In genomic region chr2:45152691-45153090, GRCh38 we compare ENCODE assay signal across 16 cellular contexts.
A peak's percentile ranks its signal among the peaks of the same experiment; 100 is the strongest.
DNase-seq lines count a peak whose midpoint lies in the region; ATAC-seq and TF ChIP-seq lines count a peak whose summit lies in the region.
"Had no signal": no experiment of that assay in that cellular context is flagged by ENCODE, and none has a peak within 500 bp of the region (broad histone marks: within the 10 kb centered on the region; RNA-seq: fewer than 3 reads in every experiment).

No MANE protein-coding gene starts in this region.

- no peak overlapping the region for H2AK5ac ChIP-seq in mesenchymal stem cell (ENCODE audit: low read length, severe bottlenecking)

- no peaks in the 10 kb centered on the region for H3K79me2 ChIP-seq in GM23338 (replicated peaks; ENCODE audit: insufficient read depth)

- H3K14ac ChIP-seq in mesenchymal stem cell (ENCODE audit: low read length in 2 of 2) = no peak overlapping the region

- DNase-seq in GM23338 (ENCODE audit: low spot score) (no peak), chondrocyte (ENCODE audit: low spot score) (no peak), mesenchymal stem cell (no peak)
- DNase-seq in stimulated activated CD4-positive, alpha-beta T cell treated with anti-CD3 and anti-CD28 coated beads, Interleukin-15, amount 100 ng/mL, for 24 hours = no peak
- DNase-seq: Calu3; CD4-positive, alpha-beta memory T cell; COR-L47; DMS53; DMS79 treated with DMSO at 0.1 percent for 48 hours; GF-D8; GM23248; HFFc6 had no signal

- no peak overlapping the region for H3K27ac ChIP-seq in GM23338 (ENCODE audit: low read depth)
- no peak overlapping the region for H3K27ac ChIP-seq in mesenchymal stem cell (ENCODE audit: low read length, poor library complexity, severe bottlenecking)
- H3K27ac ChIP-seq: GM23248 had no signal

- ATAC-seq in GM23338 (no peak), GM21723 (IDR thresholded peaks at IDR 0.05; ENCODE audit: unreplicated experiment) (no peak)

- no peak overlapping the region for H3K23ac ChIP-seq in mesenchymal stem cell (ENCODE audit: low read length in 2 of 2)

- H3K79me1 ChIP-seq in mesenchymal stem cell (replicated peaks; ENCODE audit: low read length, poor library complexity, severe bottlenecking) = no peaks in the 10 kb centered on the region

- peaks cover 2% of the 10 kb centered on the region for H3K27me3 Mint-ChIP-seq in GM23338 (ENCODE audit: insufficient read depth, low read depth, poor library complexity)
- no peaks in the 10 kb centered on the region for H3K27me3 Mint-ChIP-seq in chondrocyte (ENCODE audit: low read depth)
- H3K27me3 Mint-ChIP-seq in nephron (ENCODE audit: low read depth) = peaks cover 17% of the 10 kb centered on the region

- peaks cover 18% of the 10 kb centered on the region for H3K9me3 ChIP-seq in mesenchymal stem cell (ENCODE audit: control insufficient read depth, low read length)

- peaks cover 7% of the 10 kb centered on the region; the same call in 1 of the 3 replicates for H3K36me3 Mint-ChIP-seq in GM23338 (ENCODE audit: low read depth)
- peaks cover 9% of the 10 kb centered on the region for H3K36me3 Mint-ChIP-seq in chondrocyte (ENCODE audit: low read depth)
- peaks cover 3% of the 10 kb centered on the region for H3K36me3 Mint-ChIP-seq in nephron (ENCODE audit: low read depth)
- H3K36me3 Mint-ChIP-seq: CD14-positive monocyte; CD4-positive, alpha-beta memory T cell had no signal

- no peaks in the 10 kb centered on the region for H4K20me1 ChIP-seq in GM23338 (replicated peaks; ENCODE audit: insufficient read depth)

- H3K4me2 ChIP-seq in GM23338 (no peak overlapping the region), mesenchymal stem cell (ENCODE audit: low read length, poor library complexity, severe bottlenecking) (no peak overlapping the region)

- H3K4me3 ChIP-seq in GM23338 = no peak overlapping the region
- H3K4me3 ChIP-seq in mesenchymal stem cell (ENCODE audit: insufficient read depth in 1 of 2, low read depth in 1 of 2, low read length in 2 of 2) = no peak overlapping the region
- H3K4me3 ChIP-seq: GM23248, HAP-1 had no signal

- no peak overlapping the region for H2BK12ac ChIP-seq in mesenchymal stem cell (ENCODE audit: low read length in 2 of 2)

- H3K9me3 Mint-ChIP-seq in GM23338 (peaks cover 6% of the 10 kb centered on the region), chondrocyte (ENCODE audit: low read depth) (peaks cover 33% of the 10 kb centered on the region), nephron (peaks cover 21% of the 10 kb centered on the region)
- H3K9me3 Mint-ChIP-seq: CD4-positive, alpha-beta memory T cell; HFFc6 had no signal

- no peak overlapping the region for H4K8ac ChIP-seq in mesenchymal stem cell (ENCODE audit: low read length)

- TF ChIP-seq CTCF in GM23338 (conservative IDR thresholded peaks at IDR 0.05; ENCODE audit: low read depth in 2 of 2) = no peak
- TF ChIP-seq CTCF in chondrocyte (IDR thresholded peaks at IDR 0.05) = no peak
- no peak for TF ChIP-seq CTCF in nephron (IDR thresholded peaks at IDR 0.05; ENCODE audit: unreplicated experiment in 3 of 3)

- H3K4me1 Mint-ChIP-seq in GM23338 (peaks cover 8% of the 10 kb centered on the region; the same call in 2 of the 3 replicates), chondrocyte (ENCODE audit: low read depth) (peaks cover 29% of the 10 kb centered on the region), nephron (peaks cover 21% of the 10 kb centered on the region)
- H3K4me1 Mint-ChIP-seq: CD14-positive monocyte; CD4-positive, alpha-beta memory T cell had no signal

- no peak overlapping the region for H3K9ac ChIP-seq in mesenchymal stem cell (ENCODE audit: low read length)
- H3K9ac ChIP-seq: GM23248 had no signal

- H2BK15ac ChIP-seq in mesenchymal stem cell (ENCODE audit: low read depth, poor library complexity, severe bottlenecking) = no peak overlapping the region

- H3K36me3 ChIP-seq in GM23338 (ENCODE audit: insufficient read depth) (no peaks in the 10 kb centered on the region), mesenchymal stem cell (ENCODE audit: control insufficient read depth in 1 of 2, insufficient read depth in 2 of 2, low read depth in 1 of 2, low read length in 2 of 2) (no peaks in the 10 kb centered on the region)
- H3K36me3 ChIP-seq: HAP-1 had no signal

- no peak overlapping the region for H3K18ac ChIP-seq in mesenchymal stem cell (ENCODE audit: low read depth in 1 of 2, low read length in 2 of 2)

- 0 out of 2 replicates have a peak, but pooled peaks cover 9% of the 10 kb centered on the region for H3K9me2 ChIP-seq in GM23338 (ENCODE audit: insufficient read depth)

- H3K4me3 Mint-ChIP-seq in GM23338 = no peak overlapping the region
- H3K4me3 Mint-ChIP-seq in chondrocyte (ENCODE audit: unreplicated experiment) = no peak overlapping the region
- no peak overlapping the region for H3K4me3 Mint-ChIP-seq in nephron
- H3K4me3 Mint-ChIP-seq: CD14-positive monocyte; CD4-positive, alpha-beta memory T cell; HFFc6 had no signal

- H2BK120ac ChIP-seq in mesenchymal stem cell (ENCODE audit: low read depth, low read length) = no peak overlapping the region

- no peak overlapping the region for H2BK5ac ChIP-seq in mesenchymal stem cell (ENCODE audit: low read depth, low read length, poor library complexity, severe bottlenecking)

- no peaks in the 10 kb centered on the region; the same call in 1 of the 2 replicates for H3K4me1 ChIP-seq in GM23338 (ENCODE audit: insufficient read depth)
- H3K4me1 ChIP-seq in mesenchymal stem cell (ENCODE audit: control insufficient read depth, insufficient read depth, low read depth, low read length) = no peaks in the 10 kb centered on the region
- H3K4me1 ChIP-seq: HAP-1 had no signal

- H3K4ac ChIP-seq in mesenchymal stem cell (ENCODE audit: low read depth in 1 of 2, low read length in 2 of 2) = no peak overlapping the region

- H3K27ac Mint-ChIP-seq in GM23338 = no peak overlapping the region
- peak overlapping the region; percentile 94 for H3K27ac Mint-ChIP-seq in chondrocyte (ENCODE audit: unreplicated experiment)
- peak overlapping the region in 2 of 3 experiments; percentile 28 to 82 for H3K27ac Mint-ChIP-seq in nephron
- H3K27ac Mint-ChIP-seq: CD14-positive monocyte; CD4-positive, alpha-beta memory T cell; HFFc6 had no signal

- H3K27me3 ChIP-seq in GM23338 (ENCODE audit: insufficient read depth) = no peaks in the 10 kb centered on the region
- H3K27me3 ChIP-seq in mesenchymal stem cell (ENCODE audit: control insufficient read depth in 1 of 2, insufficient read depth in 1 of 2, low read length in 2 of 2) = peaks cover 0 to 9% of the 10 kb centered on the region in 2 experiments

- H2AFZ ChIP-seq in GM23338 = peak overlapping the region; percentile 76
- no peak overlapping the region for H2AFZ ChIP-seq in mesenchymal stem cell (ENCODE audit: low read depth, low read length)
- H2AFZ ChIP-seq: GM23248 had no signal

- no peaks in the 10 kb centered on the region for H3F3A ChIP-seq in GM23338 (replicated peaks; ENCODE audit: low read depth)

- 70% methylated on average over 9 of the region's 9 CpGs for WGBS in mesenchymal stem cell

- no peak overlapping the region for H4K91ac ChIP-seq in mesenchymal stem cell (ENCODE audit: low read length)

TF ChIP-seq in GM23338, 12 proteins besides CTCF, POLR2A, EP300 and RAD21 (continues in another document):
- TF ChIP-seq JUNB (IDR thresholded peaks at IDR 0.05; ENCODE audit: unreplicated experiment) (no peak), ETS1 (IDR thresholded peaks at IDR 0.05) (no peak), NANOG (IDR thresholded peaks at IDR 0.05; ENCODE audit: borderline replicate concordance) (no peak), EZH2phosphoT487 (IDR thresholded peaks at IDR 0.05; ENCODE audit: unreplicated experiment) (no peak), CREB1 (CRISPR knock-in tag; IDR thresholded peaks at IDR 0.05; ENCODE audit: low read depth) (no peak), ZNF331 (CRISPR knock-in tag; IDR thresholded peaks at IDR 0.05; ENCODE audit: low read depth) (no peak), POLR2AphosphoS5 (IDR thresholded peaks at IDR 0.05; ENCODE audit: low read depth) (no peak), REST (IDR thresholded peaks at IDR 0.05; ENCODE audit: unreplicated experiment) (no peak)
